Comparison of ENCODE assay signal across 1 cellular context in genomic region chr4:31169851-31170250, GRCh38.
TF ChIP-seq lines count a peak whose summit lies in the region.

No MANE protein-coding gene starts in this region.

TF ChIP-seq in HCT116, 20 proteins besides CTCF, POLR2A, EP300 and RAD21 (continued from another document):
- TF ChIP-seq CBX3 (IDR thresholded peaks at IDR 0.05; ENCODE audit: low read depth) (no peak), ELF1 (IDR thresholded peaks at IDR 0.05; ENCODE audit: borderline replicate concordance, low read depth) (no peak), SIN3A (IDR thresholded peaks at IDR 0.05; ENCODE audit: low read depth) (no peak), YY1 (IDR thresholded peaks at IDR 0.05; ENCODE audit: extremely low read depth, insufficient replicate concordance, low read depth, low read length) (no peak), POLR2AphosphoS5 (IDR thresholded peaks at IDR 0.05; ENCODE audit: low read depth, low read length) (no peak), TCF7L2 (IDR thresholded peaks at IDR 0.05; ENCODE audit: borderline replicate concordance, extremely low read depth, insufficient read depth, insufficient read length) (no peak), EGR1 (IDR thresholded peaks at IDR 0.05; ENCODE audit: low read depth) (no peak)
